In the genomic region with DNA sequence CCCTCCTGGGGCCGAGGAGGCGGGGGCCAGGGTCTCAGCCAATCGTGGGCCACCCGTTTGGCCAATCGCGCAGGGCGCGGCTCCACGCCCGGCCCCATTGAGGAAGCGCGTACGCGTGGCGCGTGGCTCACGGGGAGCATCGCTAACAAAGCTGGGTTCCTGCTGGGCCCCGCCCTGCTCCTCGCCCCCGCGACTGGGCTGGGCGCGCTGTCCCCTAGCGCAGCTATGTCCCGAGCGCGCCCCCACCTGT, we compare ENCODE assay signal across 9 cellular contexts. TPM values are rescaled to one million over a fixed set of nuclear protein-coding genes. Genes with fewer than 3 reads are reported as not detected.
DNase-seq lines count a peak whose midpoint lies in the region; ATAC-seq and TF ChIP-seq lines count a peak whose summit lies in the region.
"Had no signal": no experiment of that assay in that cellular context is flagged by ENCODE, and none has a peak within 500 bp of the region (broad histone marks: within the 10 kb centered on the region; RNA-seq: fewer than 3 reads in every experiment).

No MANE protein-coding gene starts in this region.

- peak; percentile 73 for ATAC-seq in effector memory CD8-positive, alpha-beta T cell (replicated peaks)
- no peak for ATAC-seq in stimulated activated memory B cell treated with anti-CD40 and anti-IgM and Interleukin-4, amounts not matched to agents 10 μg/mL and 1 μg/mL and 100 μg/mL, for 72 hours
- no peak for ATAC-seq in HG03432 (IDR thresholded peaks at IDR 0.05; ENCODE audit: unreplicated experiment)

- H3K9me2 ChIP-seq in neural cell (ENCODE audit: insufficient read depth, low read length): no peaks in the 10 kb centered on the region

- in situ Hi-C loops in mammary epithelial cell (cut with MboI; ENCODE audit: low sequenced_read_pairs in 2 of 2): no loop called here

- H3K4me1 ChIP-seq in breast epithelium (peaks cover 6 to 14% of the 10 kb centered on the region in 2 donors), mammary epithelial cell (ENCODE audit: insufficient read depth, low read length) (peaks cover 18% of the 10 kb centered on the region), vagina (peaks cover 22% of the 10 kb centered on the region)

- H3K4me1 Mint-ChIP-seq in effector memory CD8-positive, alpha-beta T cell (ENCODE audit: low read depth in 2 of 2): peaks cover 11 to 25% of the 10 kb centered on the region in 2 donors
- peaks cover 29% of the 10 kb centered on the region for H3K4me1 Mint-ChIP-seq in stimulated activated memory B cell treated with anti-CD40 and anti-IgM and Interleukin-4, amounts not matched to agents 10 μg/mL and 1 μg/mL and 100 μg/mL, for 72 hours

- H3K36me3 ChIP-seq in breast epithelium (no peaks in the 10 kb centered on the region), mammary epithelial cell (ENCODE audit: insufficient read depth, low read length) (no peaks in the 10 kb centered on the region), neural cell (ENCODE audit: insufficient read depth, low read length) (no peaks in the 10 kb centered on the region), vagina (no peaks in the 10 kb centered on the region)

- H3K4me3 ChIP-seq in breast epithelium: peak overlapping the region; percentile 45 to 92 (median 64)
- no peak overlapping the region for H3K4me3 ChIP-seq in mammary epithelial cell (replicated peaks in 1 of 3; ENCODE audit: insufficient read depth in 1 of 3, low read depth in 2 of 3, low read length in 3 of 3)
- H3K4me3 ChIP-seq in neural cell (ENCODE audit: low read length): peak overlapping the region; percentile 59
- peak overlapping the region; percentile 53 to 62 for H3K4me3 ChIP-seq in vagina

- peak; percentile 24 to 47 for DNase-seq in breast epithelium (ENCODE audit: low spot score in 2 of 2)
- no peak for DNase-seq in mammary epithelial cell
- peak in 2 of 3 experiments; percentile 64 to 69 for DNase-seq in effector memory CD8-positive, alpha-beta T cell
- DNase-seq in vagina (ENCODE audit: extremely low spot score in 2 of 2): peak in 1 of 2 donors; percentile 72
- DNase-seq in NK-92 (lab: John Stamatoyannopoulos, UW; ENCODE audit: unreplicated experiment): no peak
- DNase-seq: NCI-H1694 treated with DMSO at 0.1 percent for 48 hours had no signal

- dilution Hi-C loops in mammary epithelial cell (cut with HindIII; ENCODE audit: low sequenced_read_pairs): no loop called here

- H3K27me3 Mint-ChIP-seq in effector memory CD8-positive, alpha-beta T cell: peaks cover 0 to 8% of the 10 kb centered on the region in 2 donors
- H3K27me3 Mint-ChIP-seq in stimulated activated memory B cell treated with anti-CD40 and anti-IgM and Interleukin-4, amounts not matched to agents 10 μg/mL and 1 μg/mL and 100 μg/mL, for 72 hours: peaks cover 56% of the 10 kb centered on the region

- H3K79me2 ChIP-seq in mammary epithelial cell (ENCODE audit: insufficient read depth, low read length) (no peaks in the 10 kb centered on the region), neural cell (replicated peaks; ENCODE audit: insufficient read depth, low read length) (no peaks in the 10 kb centered on the region)

- H2AFZ ChIP-seq in mammary epithelial cell (ENCODE audit: low read depth, low read length) (no peak overlapping the region), neural cell (ENCODE audit: low read depth, low read length) (no peak overlapping the region)

- H3K36me3 Mint-ChIP-seq in effector memory CD8-positive, alpha-beta T cell (ENCODE audit: insufficient read depth): peaks cover 12% of the 10 kb centered on the region
- no peaks in the 10 kb centered on the region for H3K36me3 Mint-ChIP-seq in stimulated activated memory B cell treated with anti-CD40 and anti-IgM and Interleukin-4, amounts not matched to agents 10 μg/mL and 1 μg/mL and 100 μg/mL, for 72 hours

- no peaks in the 10 kb centered on the region for H3F3A ChIP-seq in neural cell (ENCODE audit: insufficient read depth, low read length, poor library complexity, severe bottlenecking)

- TF ChIP-seq EP300 in neural cell (conservative IDR thresholded peaks at IDR 0.05; ENCODE audit: poor library complexity, severe bottlenecking): no peak

- H3K4me2 ChIP-seq in mammary epithelial cell (ENCODE audit: insufficient read depth, low read depth, low read length) (no peak overlapping the region), neural cell (ENCODE audit: low read length) (no peak overlapping the region)

- TF ChIP-seq CTCF in breast epithelium (IDR thresholded peaks at IDR 0.05) (no peak), mammary epithelial cell (conservative IDR thresholded peaks at IDR 0.05 in 1 of 2, IDR thresholded peaks at IDR 0.05 in 1 of 2; ENCODE audit: extremely low read depth in 1 of 2, insufficient read depth in 1 of 2, low read depth in 1 of 2, low read length in 2 of 2) (no peak), neural cell (IDR thresholded peaks at IDR 0.05; ENCODE audit: poor library complexity, severe bottlenecking) (no peak), vagina (IDR thresholded peaks at IDR 0.05) (no peak)

- no peak overlapping the region for H3K27ac Mint-ChIP-seq in effector memory CD8-positive, alpha-beta T cell
- no peak overlapping the region for H3K27ac Mint-ChIP-seq in stimulated activated memory B cell treated with anti-CD40 and anti-IgM and Interleukin-4, amounts not matched to agents 10 μg/mL and 1 μg/mL and 100 μg/mL, for 72 hours

- no peak for TF ChIP-seq RAD21 in neural cell (conservative IDR thresholded peaks at IDR 0.05)

- H3K27me3 ChIP-seq in breast epithelium (peaks cover 10 to 12% of the 10 kb centered on the region in 2 donors), mammary epithelial cell (ENCODE audit: insufficient read depth, low read length) (peaks cover 24% of the 10 kb centered on the region), neural cell (ENCODE audit: insufficient read depth, low read depth, low read length) (peaks cover 60% of the 10 kb centered on the region), vagina (peaks cover 7% of the 10 kb centered on the region)

- BruUV-seq in mammary epithelial cell (replicated peaks; lab: Mats Ljungman, UMichigan): no TSS peak

- H3K27ac ChIP-seq in breast epithelium: no peak overlapping the region
- H3K27ac ChIP-seq in mammary epithelial cell (ENCODE audit: insufficient read depth, low read depth, low read length): no peak overlapping the region
- H3K27ac ChIP-seq in neural cell (ENCODE audit: low read length): no peak overlapping the region
- no peak overlapping the region for H3K27ac ChIP-seq in vagina

- H4K20me1 ChIP-seq in mammary epithelial cell (ENCODE audit: insufficient read depth, low read length) (peaks cover 5% of the 10 kb centered on the region), neural cell (ENCODE audit: insufficient read depth) (no peaks in the 10 kb centered on the region)

- CTCF ChIA-PET in mammary epithelial cell (lab: Charles Lee; ENCODE audit: low non-redundant PET): no interaction called here

- intact Hi-C loops in breast epithelium (cut with DNase I; ENCODE audit: low total_unique reads): no loop called here
- intact Hi-C loops in mammary epithelial cell (cut with micrococcal nuclease): loop anchor here (2.0 kb wide), 1 partner anchor 62 kb away; no protein-coding TSS in a partner anchor
- intact Hi-C loops in vagina (cut with DNase I): no loop called here

- TF ChIP-seq POLR2A in breast epithelium (IDR thresholded peaks at IDR 0.05): no peak
- no peak for TF ChIP-seq POLR2A in vagina (IDR thresholded peaks at IDR 0.05)

- peak overlapping the region; percentile 54 to 76 for H3K4me3 Mint-ChIP-seq in effector memory CD8-positive, alpha-beta T cell
- no peak overlapping the region for H3K4me3 Mint-ChIP-seq in stimulated activated memory B cell treated with anti-CD40 and anti-IgM and Interleukin-4, amounts not matched to agents 10 μg/mL and 1 μg/mL and 100 μg/mL, for 72 hours

- H3K9me3 ChIP-seq in breast epithelium (no peaks in the 10 kb centered on the region), mammary epithelial cell (replicated peaks; ENCODE audit: insufficient read depth, low read length) (no peaks in the 10 kb centered on the region), neural cell (ENCODE audit: low read length) (no peaks in the 10 kb centered on the region), vagina (no peaks in the 10 kb centered on the region)

- WGBS in mammary epithelial cell (ENCODE audit: low coverage, missing lambda C conversion rate): no CpG with 5 or more reads among the region's 28 CpGs

- no peak overlapping the region for H3K9ac ChIP-seq in mammary epithelial cell (ENCODE audit: insufficient read depth, low read length)
- no peak overlapping the region for H3K9ac ChIP-seq in neural cell (ENCODE audit: low read length)

- no peaks in the 10 kb centered on the region for H3K9me3 Mint-ChIP-seq in effector memory CD8-positive, alpha-beta T cell
- H3K9me3 Mint-ChIP-seq in stimulated activated memory B cell treated with anti-CD40 and anti-IgM and Interleukin-4, amounts not matched to agents 10 μg/mL and 1 μg/mL and 100 μg/mL, for 72 hours: no peaks in the 10 kb centered on the region

TF ChIP-seq in neural cell, 6 proteins besides CTCF, POLR2A, EP300 and RAD21 (continues in another document):
- TF ChIP-seq MXI1 (conservative IDR thresholded peaks at IDR 0.05; ENCODE audit: poor library complexity, severe bottlenecking): no peak

RNA-seq across cellular contexts. Expression of a gene that starts 0.6 kb away (rescaled TPM):
- total RNA-seq in breast epithelium (1 to 10 TPM in 2 of 3 donors, under 1 TPM in 1; 0.96 to 4.8 (median 3.3) TPM), mammary epithelial cell (not detected), vagina (3.7 TPM)
- polyA plus RNA-seq in mammary epithelial cell (0.05 TPM), neural cell (not detected in 2 replicates)
- polyA minus RNA-seq in mammary epithelial cell (not detected), neural cell (not detected in 2 replicates)

RNA-seq across cellular contexts. Expression of a gene that starts 30.7 kb away (rescaled TPM):
- total RNA-seq in breast epithelium: 1 to 10 TPM in 1 of 3 donors, under 1 TPM in 2; 0.33 to 1.0 (median 0.96) TPM
- total RNA-seq in mammary epithelial cell: not detected
- polyA plus RNA-seq in mammary epithelial cell: not detected
- polyA minus RNA-seq in mammary epithelial cell: not detected
- not detected in 2 replicates for polyA plus RNA-seq in neural cell
- polyA minus RNA-seq in neural cell: not detected in 2 replicates
- 8.1 TPM for total RNA-seq in vagina

RNA-seq across cellular contexts. Expression of a gene that starts 30.8 kb away (rescaled TPM):
- total RNA-seq in breast epithelium (1 to 10 TPM in 2 of 3 donors, under 1 TPM in 1; 0.33 to 2.4 (median 1.0) TPM), mammary epithelial cell (not detected), vagina (3.7 TPM)
- polyA plus RNA-seq in mammary epithelial cell (not detected), neural cell (not detected in 2 replicates)
- polyA minus RNA-seq in mammary epithelial cell (not detected), neural cell (not detected in 2 replicates)

Comparison
In these comparisons a context has a peak if more than half of its experiments do, and no peak if none do; other contexts are left out.
1. DNase-seq: peak in breast epithelium (2 of 2) and effector memory CD8-positive, alpha-beta T cell (2 of 3); none in mammary epithelial cell (single experiment) and NK-92 (single experiment).
2. H3K4me3 ChIP-seq: peak in breast epithelium (3 of 3), neural cell (single experiment) and vagina (2 of 2); none in mammary epithelial cell (0 of 3).